Comparison of ENCODE assay signal across 8 cellular contexts in genomic region chr1:235866207-235866912, GRCh38. TPM values are rescaled to one million over a fixed set of nuclear protein-coding genes. Genes with fewer than 3 reads are reported as not detected.
DNase-seq lines count a peak whose midpoint lies in the region; ATAC-seq, FAIRE-seq and TF ChIP-seq lines count a peak whose summit lies in the region.

A gene with protein sequence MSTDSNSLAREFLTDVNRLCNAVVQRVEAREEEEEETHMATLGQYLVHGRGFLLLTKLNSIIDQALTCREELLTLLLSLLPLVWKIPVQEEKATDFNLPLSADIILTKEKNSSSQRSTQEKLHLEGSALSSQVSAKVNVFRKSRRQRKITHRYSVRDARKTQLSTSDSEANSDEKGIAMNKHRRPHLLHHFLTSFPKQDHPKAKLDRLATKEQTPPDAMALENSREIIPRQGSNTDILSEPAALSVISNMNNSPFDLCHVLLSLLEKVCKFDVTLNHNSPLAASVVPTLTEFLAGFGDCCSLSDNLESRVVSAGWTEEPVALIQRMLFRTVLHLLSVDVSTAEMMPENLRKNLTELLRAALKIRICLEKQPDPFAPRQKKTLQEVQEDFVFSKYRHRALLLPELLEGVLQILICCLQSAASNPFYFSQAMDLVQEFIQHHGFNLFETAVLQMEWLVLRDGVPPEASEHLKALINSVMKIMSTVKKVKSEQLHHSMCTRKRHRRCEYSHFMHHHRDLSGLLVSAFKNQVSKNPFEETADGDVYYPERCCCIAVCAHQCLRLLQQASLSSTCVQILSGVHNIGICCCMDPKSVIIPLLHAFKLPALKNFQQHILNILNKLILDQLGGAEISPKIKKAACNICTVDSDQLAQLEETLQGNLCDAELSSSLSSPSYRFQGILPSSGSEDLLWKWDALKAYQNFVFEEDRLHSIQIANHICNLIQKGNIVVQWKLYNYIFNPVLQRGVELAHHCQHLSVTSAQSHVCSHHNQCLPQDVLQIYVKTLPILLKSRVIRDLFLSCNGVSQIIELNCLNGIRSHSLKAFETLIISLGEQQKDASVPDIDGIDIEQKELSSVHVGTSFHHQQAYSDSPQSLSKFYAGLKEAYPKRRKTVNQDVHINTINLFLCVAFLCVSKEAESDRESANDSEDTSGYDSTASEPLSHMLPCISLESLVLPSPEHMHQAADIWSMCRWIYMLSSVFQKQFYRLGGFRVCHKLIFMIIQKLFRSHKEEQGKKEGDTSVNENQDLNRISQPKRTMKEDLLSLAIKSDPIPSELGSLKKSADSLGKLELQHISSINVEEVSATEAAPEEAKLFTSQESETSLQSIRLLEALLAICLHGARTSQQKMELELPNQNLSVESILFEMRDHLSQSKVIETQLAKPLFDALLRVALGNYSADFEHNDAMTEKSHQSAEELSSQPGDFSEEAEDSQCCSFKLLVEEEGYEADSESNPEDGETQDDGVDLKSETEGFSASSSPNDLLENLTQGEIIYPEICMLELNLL (N-terminal part only) (minus strand): TSS chr1:235866906. CDS start chr1:235830417, 36,489 bp downstream.

- H3K4ac ChIP-seq in H1 (replicated peaks; ENCODE audit: insufficient read length, low read depth, low read length) = no peak within 1 kb of the TSS

- TF ChIP-seq RAD21 in H1 (IDR thresholded peaks at IDR 0.05 in 1 of 2, conservative IDR thresholded peaks at IDR 0.05 in 1 of 2; ENCODE audit: low read depth in 2 of 2, low read length in 2 of 2) = peak; percentile 57 to 59

- H3K4me2 ChIP-seq in H1 (ENCODE audit: insufficient read depth in 1 of 2, low read depth in 2 of 2, low read length in 2 of 2) = peak within 1 kb of the TSS; percentile 96

- H4K8ac ChIP-seq in H1 (ENCODE audit: extremely low read depth, insufficient read depth, low read length) = peak within 1 kb of the TSS; percentile 12; the same call in 1 of the 2 replicates

- CTCF ChIA-PET in activated CD4-positive, alpha-beta memory T cell treated with anti-CD3 and anti-CD28 coated beads, Interleukin-2, amount 10 ng/mL, durations not matched to agents 7 days and 5 days (lab: Charles Lee) = interaction anchor here (0.7 to 4.5 kb wide), 16 partner anchors 9 to 352 kb away, joined by 3 to 88 read pairs (median 5); no protein-coding TSS in a partner anchor
- CTCF ChIA-PET in H1 (lab: Charles Lee; ENCODE audit: partially characterized antibody) = interaction anchor here (0.5 to 3.4 kb wide), 16 partner anchors 9 to 371 kb away, joined by 3 to 53 read pairs (median 4); no protein-coding TSS in a partner anchor

- TF ChIP-seq EP300 in H1 (IDR thresholded peaks at IDR 0.05; ENCODE audit: borderline replicate concordance in 1 of 2, low read depth in 2 of 2, low read length in 2 of 2) = no peak

- DNase-seq in NCI-H2227 (lab: John Stamatoyannopoulos, UW; ENCODE audit: unreplicated experiment) (peak; percentile 70), H1 (ENCODE audit: low read depth in 1 of 2, low spot score in 2 of 2) (no peak), mesenteric fat pad (ENCODE audit: low spot score) (peak; percentile 91)
- DNase-seq in activated CD4-positive, alpha-beta memory T cell treated with anti-CD3 and anti-CD28 coated beads, Interleukin-2, amount 10 ng/mL, durations not matched to agents 7 days and 5 days = peak; percentile 71

- H3K23me2 ChIP-seq in H1 (ENCODE audit: low read depth, low read length) = peaks cover 14% of the 10 kb centered on the region

- H2BK120ac ChIP-seq in H1 (replicated peaks; ENCODE audit: low read depth, low read length) = no peak within 1 kb of the TSS

- no peak within 1 kb of the TSS; the same call in 1 of the 2 replicates for H2BK5ac ChIP-seq in H1 (ENCODE audit: low read depth, low read length)

- no peaks in the 10 kb centered on the region for H3K79me1 ChIP-seq in H1 (ENCODE audit: low read depth, low read length)

- H2BK12ac ChIP-seq in H1 (ENCODE audit: low read depth, low read length) = peak within 1 kb of the TSS; percentile 71; the same call in 1 of the 2 replicates

- TF ChIP-seq CTCF in H1 (IDR thresholded peaks at IDR 0.05; ENCODE audit: control extremely low read depth in 1 of 3, insufficient read depth in 1 of 3, low read depth in 1 of 3, low read length in 3 of 3) = peak; percentile 35 to 54 (median 50)

- H3K27me3 ChIP-seq in ACC112 (ENCODE audit: insufficient read depth, low read length) = no peaks in the 10 kb centered on the region
- peaks cover 2 to 17% (median 11%) of the 10 kb centered on the region in 4 experiments for H3K27me3 ChIP-seq in H1 (replicated peaks in 1 of 4; ENCODE audit: control insufficient read depth in 3 of 4, extremely low read depth in 1 of 4, insufficient read depth in 3 of 4, low read length in 3 of 4)

- H3K4me3 ChIP-seq in ACC112 (ENCODE audit: low read depth, low read length) (peak within 1 kb of the TSS; percentile 87), H1 (ENCODE audit: extremely low read depth in 1 of 4, insufficient read depth in 2 of 4, low read depth in 3 of 4, low read length in 4 of 4) (peak within 1 kb of the TSS; percentile 72 to 96 (median 80))

- peaks cover 23% of the 10 kb centered on the region for H3K4me1 ChIP-seq in ACC112 (ENCODE audit: control insufficient read depth, insufficient read depth, low read length, unreplicated experiment)
- no peaks in the 10 kb centered on the region; a peak in 1 of 7 replicates for H3K4me1 ChIP-seq in H1 (replicated peaks in 1 of 4; ENCODE audit: control insufficient read depth in 3 of 4, insufficient read depth in 4 of 4, low read length in 3 of 4)

- no peaks in the 10 kb centered on the region for H3K27me3 Mint-ChIP-seq in activated CD4-positive, alpha-beta memory T cell treated with anti-CD3 and anti-CD28 coated beads, Interleukin-2, amount 10 ng/mL, durations not matched to agents 7 days and 5 days
- no peaks in the 10 kb centered on the region for H3K27me3 Mint-ChIP-seq in stimulated activated memory B cell treated with anti-CD40 and anti-IgM and Interleukin-4, amounts not matched to agents 10 μg/mL and 1 μg/mL and 100 μg/mL, for 72 hours

- ATAC-seq in GM18499 (IDR thresholded peaks at IDR 0.05; ENCODE audit: insufficient read depth, unreplicated experiment) = peak; percentile 35
- peak; percentile 43 for ATAC-seq in HG02970 (IDR thresholded peaks at IDR 0.05; ENCODE audit: low FRiP score, unreplicated experiment)
- ATAC-seq in stimulated activated memory B cell treated with anti-CD40 and anti-IgM and Interleukin-4, amounts not matched to agents 10 μg/mL and 1 μg/mL and 100 μg/mL, for 72 hours = peak; percentile 73

- 2% methylated on average over 51 of the region's 71 CpGs; no CpG with 5 or more reads in 1 of the 2 experiments for WGBS in H1 (ENCODE audit: extremely low coverage in 1 of 2, insufficient coverage in 1 of 2, insufficient read length in 1 of 2, insufficient replicate concordance in 2 of 2, low coverage in 1 of 2, low lambda C conversion rate in 2 of 2, missing lambda C conversion rate in 1 of 2), 2 experiments

- no peak within 1 kb of the TSS for H3K23ac ChIP-seq in H1 (ENCODE audit: insufficient read length)

- peaks cover 56% of the 10 kb centered on the region for H3K4me1 Mint-ChIP-seq in activated CD4-positive, alpha-beta memory T cell treated with anti-CD3 and anti-CD28 coated beads, Interleukin-2, amount 10 ng/mL, durations not matched to agents 7 days and 5 days
- peaks cover 58% of the 10 kb centered on the region for H3K4me1 Mint-ChIP-seq in stimulated activated memory B cell treated with anti-CD40 and anti-IgM and Interleukin-4, amounts not matched to agents 10 μg/mL and 1 μg/mL and 100 μg/mL, for 72 hours

- no peak for FAIRE-seq in H1 (lab: Jason Lieb, UNC)

- H4K20me1 ChIP-seq in H1 (replicated peaks in 1 of 2; ENCODE audit: control insufficient read depth in 1 of 2, insufficient read depth in 2 of 2, low read length in 2 of 2) = peaks cover 1 to 2% of the 10 kb centered on the region in 2 experiments

- TF ChIP-seq POLR2A in H1 (IDR thresholded peaks at IDR 0.05; ENCODE audit: control extremely low read depth in 1 of 2, low read depth in 2 of 2, low read length in 2 of 2) = no peak

- H3K18ac ChIP-seq in H1 (ENCODE audit: extremely low read depth, low read length) = peak within 1 kb of the TSS; percentile 68

- H2BK20ac ChIP-seq in H1 (ENCODE audit: low read length) = no peak within 1 kb of the TSS

- peak within 1 kb of the TSS in 3 of 4 experiments; percentile 55 to 87 (median 63); a peak in 6 of 7 replicates for H3K9ac ChIP-seq in H1 (replicated peaks in 1 of 4; ENCODE audit: extremely low read depth in 1 of 4, low read depth in 3 of 4, low read length in 3 of 4)

- H2AFZ ChIP-seq in ACC112 (ENCODE audit: low read length, unreplicated experiment) (peak within 1 kb of the TSS; percentile 79), H1 (ENCODE audit: low read length) (peak within 1 kb of the TSS; percentile 93)

- peaks cover 18% of the 10 kb centered on the region for H3K79me2 ChIP-seq in ACC112 (ENCODE audit: control insufficient read depth, insufficient read depth, low read length, unreplicated experiment)
- no peaks in the 10 kb centered on the region for H3K79me2 ChIP-seq in H1 (ENCODE audit: control insufficient read depth in 1 of 2, insufficient read depth in 2 of 2, low read length in 2 of 2)

- no peaks in the 10 kb centered on the region for H3K9me3 Mint-ChIP-seq in activated CD4-positive, alpha-beta memory T cell treated with anti-CD3 and anti-CD28 coated beads, Interleukin-2, amount 10 ng/mL, durations not matched to agents 7 days and 5 days
- H3K9me3 Mint-ChIP-seq in stimulated activated memory B cell treated with anti-CD40 and anti-IgM and Interleukin-4, amounts not matched to agents 10 μg/mL and 1 μg/mL and 100 μg/mL, for 72 hours = no peaks in the 10 kb centered on the region

- peak within 1 kb of the TSS; percentile 94 for H3K27ac Mint-ChIP-seq in activated CD4-positive, alpha-beta memory T cell treated with anti-CD3 and anti-CD28 coated beads, Interleukin-2, amount 10 ng/mL, durations not matched to agents 7 days and 5 days
- H3K27ac Mint-ChIP-seq in stimulated activated memory B cell treated with anti-CD40 and anti-IgM and Interleukin-4, amounts not matched to agents 10 μg/mL and 1 μg/mL and 100 μg/mL, for 72 hours = peak within 1 kb of the TSS; percentile 96

- H3K9me3 ChIP-seq in H1 (ENCODE audit: insufficient read depth in 2 of 2, low read depth in 1 of 2, low read length in 1 of 2) = no peaks in the 10 kb centered on the region

- H2BK15ac ChIP-seq in H1 (ENCODE audit: low read length) = no peak within 1 kb of the TSS

- H3K36me3 ChIP-seq in ACC112 (ENCODE audit: insufficient read depth, low read length) = no peaks in the 10 kb centered on the region
- no peaks in the 10 kb centered on the region for H3K36me3 ChIP-seq in H1 (ENCODE audit: control insufficient read depth in 2 of 4, insufficient read depth in 4 of 4, low read length in 3 of 4)

- H3K36me3 Mint-ChIP-seq in activated CD4-positive, alpha-beta memory T cell treated with anti-CD3 and anti-CD28 coated beads, Interleukin-2, amount 10 ng/mL, durations not matched to agents 7 days and 5 days (ENCODE audit: low read depth) = peaks cover 22% of the 10 kb centered on the region
- peaks cover 15% of the 10 kb centered on the region for H3K36me3 Mint-ChIP-seq in stimulated activated memory B cell treated with anti-CD40 and anti-IgM and Interleukin-4, amounts not matched to agents 10 μg/mL and 1 μg/mL and 100 μg/mL, for 72 hours

- H3K56ac ChIP-seq in H1 (replicated peaks; ENCODE audit: insufficient read length, low read depth, low read length) = peak within 1 kb of the TSS; percentile 46

- H4K91ac ChIP-seq in H1 (replicated peaks; ENCODE audit: insufficient read length, low read length) = no peak within 1 kb of the TSS

- H3K4me3 Mint-ChIP-seq in activated CD4-positive, alpha-beta memory T cell treated with anti-CD3 and anti-CD28 coated beads, Interleukin-2, amount 10 ng/mL, durations not matched to agents 7 days and 5 days = peak within 1 kb of the TSS; percentile 91
- H3K4me3 Mint-ChIP-seq in stimulated activated memory B cell treated with anti-CD40 and anti-IgM and Interleukin-4, amounts not matched to agents 10 μg/mL and 1 μg/mL and 100 μg/mL, for 72 hours = peak within 1 kb of the TSS; percentile 95

- H4K5ac ChIP-seq in H1 (ENCODE audit: insufficient read length, low read depth, low read length) = peak within 1 kb of the TSS; percentile 76

- H3K27ac ChIP-seq in ACC112 (ENCODE audit: low read depth, low read length) (peak within 1 kb of the TSS; percentile 49; the same call in 1 of the 2 replicates), H1 (ENCODE audit: low read depth, low read length) (peak within 1 kb of the TSS; percentile 11)

- no peak within 1 kb of the TSS for H2AK5ac ChIP-seq in H1 (ENCODE audit: low read depth, low read length)

- no peak within 1 kb of the TSS for H3K14ac ChIP-seq in H1 (ENCODE audit: insufficient read length)

- POLR2A ChIA-PET in activated CD4-positive, alpha-beta memory T cell treated with anti-CD3 and anti-CD28 coated beads, Interleukin-2, amount 10 ng/mL, durations not matched to agents 7 days and 5 days (lab: Charles Lee) = interaction anchor here (0.8 to 4.2 kb wide), 24 partner anchors 8 to 362 kb away, joined by 3 to 41 read pairs (median 6); partner anchors contain the start of gene B3GALNT2
- POLR2A ChIA-PET in H1 (lab: Charles Lee; ENCODE audit: partially characterized antibody) = interaction anchor here (1.2 to 1.4 kb wide), 2 partner anchors 17 to 20 kb away, joined by 3 to 4 read pairs; no protein-coding TSS in a partner anchor

RNA-seq across cellular contexts. Expression of the gene that starts here (rescaled TPM):
- 10 to 100 TPM; 34.4 to 36.0 TPM for total RNA-seq in activated CD4-positive, alpha-beta memory T cell treated with anti-CD3 and anti-CD28 coated beads, Interleukin-2, amount 10 ng/mL, durations not matched to agents 7 days and 5 days
- 0.23 and 0.58 TPM in 2 replicates for total RNA-seq in H1 (2021; fragmentation: NEBNext Ultra II Directional; extraction: Animal tissue kit (Norgen Biotek cat#: 25700))
- polyA plus RNA-seq in H1 (2011; rRNA removed) = 0.11 and 0.29 TPM in 2 replicates
- polyA plus RNA-seq in H1 (2011; cell fraction: cytosol; rRNA removed) = 0.21 TPM
- polyA plus RNA-seq in H1 (2011; cell fraction: nucleus; rRNA removed) = 0.23 TPM
- 0.12 to 0.36 TPM (median 0.31 TPM) in 4 replicates for polyA plus RNA-seq in H1 (2012, experiment 1 of 2)
- polyA plus RNA-seq in H1 (2012, experiment 2 of 2) = not detected
- polyA plus RNA-seq in H1 (2013, experiment 1 of 2) = 0.30 TPM
- 0.35 TPM for polyA plus RNA-seq in H1 (2013, experiment 2 of 2)
- 0.44 and 0.98 TPM in 2 replicates for polyA minus RNA-seq in H1 (2011; rRNA and poly(A)+ RNA removed)
- not detected for polyA minus RNA-seq in H1 (2011; cell fraction: cytosol; rRNA and poly(A)+ RNA removed)
- 1.8 TPM for polyA minus RNA-seq in H1 (2011; cell fraction: nucleus; rRNA and poly(A)+ RNA removed)
- 38.5 TPM for total RNA-seq in mesenteric fat pad

Comparison
In these comparisons a context has a peak if more than half of its experiments do, and no peak if none do; other contexts are left out.
1. RNA of the gene that starts here (total RNA-seq): 38.5 TPM in mesenteric fat pad (single experiment) and 34.4 to 36.0 TPM in activated CD4-positive, alpha-beta memory T cell treated with anti-CD3 and anti-CD28 coated beads, Interleukin-2, amount 10 ng/mL, durations not matched to agents 7 days and 5 days; 0.23 to 0.58 TPM in H1; every median in the first group is over 10 times any median in the second.
2. DNase-seq: peak in NCI-H2227 (single experiment), activated CD4-positive, alpha-beta memory T cell treated with anti-CD3 and anti-CD28 coated beads, Interleukin-2, amount 10 ng/mL, durations not matched to agents 7 days and 5 days (single experiment) and mesenteric fat pad (single experiment); none in H1 (0 of 2).
3. Peak in every context shown above with its lines, with median percentiles within 50 percentile points of each other: ATAC-seq.